ENCODE assay signal across 8 cellular contexts in genomic region chr12:120688527-120689071, GRCh38. TPM values are rescaled to one million over a fixed set of nuclear protein-coding genes. Genes with fewer than 3 reads are reported as not detected.
DNase-seq lines count a peak whose midpoint lies in the region; ATAC-seq lines count a peak whose summit lies in the region.

No MANE protein-coding gene starts in this region.

- ATAC-seq in naive B cell (ENCODE audit: low read depth in 2 of 2): no peak
- no peak for ATAC-seq in GM21423 (IDR thresholded peaks at IDR 0.05; ENCODE audit: unreplicated experiment)

- H3K4me3 ChIP-seq in GM08714 (ENCODE audit: low read length): peak overlapping the region; percentile 96

- H3K9me3 Mint-ChIP-seq in dendritic cell treated with granulocyte-macrophage colony-stimulating factor and Interleukin-4, amounts not matched to agents 40 ng/mL and 50 ng/mL, for 4 days: no peaks in the 10 kb centered on the region
- H3K9me3 Mint-ChIP-seq in naive B cell: peaks cover 0 to 4% (median 0%) of the 10 kb centered on the region in 7 donors

- peak overlapping the region; percentile 88 for H3K4me3 Mint-ChIP-seq in dendritic cell treated with granulocyte-macrophage colony-stimulating factor and Interleukin-4, amounts not matched to agents 40 ng/mL and 50 ng/mL, for 4 days
- H3K4me3 Mint-ChIP-seq in naive B cell: peak overlapping the region; percentile 79 to 95 (median 90)

- intact Hi-C loops in dendritic cell treated with granulocyte-macrophage colony-stimulating factor and Interleukin-4, amounts not matched to agents 40 ng/mL and 50 ng/mL, for 4 days (cut with micrococcal nuclease): loop anchor here (1.0 to 5.0 kb wide), 2 partner anchors 41 to 283 kb away; no protein-coding TSS in a partner anchor

- DNase-seq in NOMO-1 treated with DMSO at 0.1 percent for 48 hours (lab: John Stamatoyannopoulos, UW; ENCODE audit: unreplicated experiment): peak; percentile 70
- DNase-seq in naive B cell: no peak
- DNase-seq in retina: no peak
- DNase-seq in GM19238 (ENCODE audit: insufficient read length, low spot score): no peak
- no peak for DNase-seq in dedifferentiated amniotic fluid mesenchymal stem cell (ENCODE audit: extremely low spot score)

- H3K36me3 Mint-ChIP-seq in dendritic cell treated with granulocyte-macrophage colony-stimulating factor and Interleukin-4, amounts not matched to agents 40 ng/mL and 50 ng/mL, for 4 days (ENCODE audit: low read depth): peaks cover 28% of the 10 kb centered on the region
- H3K36me3 Mint-ChIP-seq in naive B cell: peaks cover 4 to 11% of the 10 kb centered on the region in 2 donors

- peak overlapping the region; percentile 98 for H3K27ac Mint-ChIP-seq in dendritic cell treated with granulocyte-macrophage colony-stimulating factor and Interleukin-4, amounts not matched to agents 40 ng/mL and 50 ng/mL, for 4 days
- H3K27ac Mint-ChIP-seq in naive B cell: peak overlapping the region in 4 of 6 donors; percentile 22 to 76 (median 64)

- peaks cover 69% of the 10 kb centered on the region for H3K4me1 Mint-ChIP-seq in dendritic cell treated with granulocyte-macrophage colony-stimulating factor and Interleukin-4, amounts not matched to agents 40 ng/mL and 50 ng/mL, for 4 days (ENCODE audit: low read depth)
- peaks cover 29 to 46% (median 41%) of the 10 kb centered on the region in 3 donors for H3K4me1 Mint-ChIP-seq in naive B cell

- no peaks in the 10 kb centered on the region for H3K27me3 Mint-ChIP-seq in dendritic cell treated with granulocyte-macrophage colony-stimulating factor and Interleukin-4, amounts not matched to agents 40 ng/mL and 50 ng/mL, for 4 days
- no peaks in the 10 kb centered on the region for H3K27me3 Mint-ChIP-seq in naive B cell

RNA-seq across cellular contexts. Expression of gene MLEC, which starts 1.6 kb away (rescaled TPM):
- 10 to 100 TPM; 32.0 to 43.8 (median 33.8) TPM for polyA plus RNA-seq in naive B cell (ENCODE audit: low read depth in 6 of 6)

RNA-seq across cellular contexts. Expression of gene UNC119B, which starts 21.7 kb away (rescaled TPM):
- polyA plus RNA-seq in naive B cell (ENCODE audit: low read depth in 6 of 6): 1 to 10 TPM in 5 of 6 donors, not detected in 1; 6.4 to 9.5 (median 7.3) TPM

RNA-seq across cellular contexts. Expression of gene ACADS, which starts 37.0 kb away (rescaled TPM):
- 10 to 100 TPM in 1 of 6 donors, 1 to 10 TPM in 5; 3.4 to 17.4 (median 7.7) TPM for polyA plus RNA-seq in naive B cell (ENCODE audit: low read depth in 6 of 6)

RNA-seq across cellular contexts. Expression of gene CABP1, which starts 48.2 kb away (rescaled TPM):
- not detected for polyA plus RNA-seq in naive B cell (ENCODE audit: low read depth in 6 of 6)
